In the genomic region with DNA sequence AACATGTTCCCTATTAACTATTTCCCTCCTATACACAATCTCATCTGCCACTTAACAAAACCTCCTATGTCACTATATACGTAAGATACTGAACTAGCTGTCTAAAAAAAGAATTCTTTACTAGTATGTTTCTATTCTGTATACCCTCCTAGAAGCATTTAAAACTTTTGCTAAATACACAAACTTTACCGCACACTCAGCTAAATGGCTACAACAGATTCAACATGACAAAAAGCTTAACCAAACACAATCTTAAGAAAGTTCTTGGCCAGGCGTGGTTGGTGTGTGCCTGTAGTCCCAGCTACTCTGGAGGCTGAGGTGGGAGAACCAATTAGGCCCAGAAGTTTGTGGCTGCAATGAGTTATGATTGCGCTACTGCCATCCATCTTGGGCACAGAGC, we compare ENCODE assay signal across 2 cellular contexts.
TF ChIP-seq lines count a peak whose summit lies in the region.

No MANE protein-coding gene starts in this region.

TF ChIP-seq in A549, 52 proteins besides CTCF, POLR2A, EP300 and RAD21:
- TF ChIP-seq, protein P1, sequence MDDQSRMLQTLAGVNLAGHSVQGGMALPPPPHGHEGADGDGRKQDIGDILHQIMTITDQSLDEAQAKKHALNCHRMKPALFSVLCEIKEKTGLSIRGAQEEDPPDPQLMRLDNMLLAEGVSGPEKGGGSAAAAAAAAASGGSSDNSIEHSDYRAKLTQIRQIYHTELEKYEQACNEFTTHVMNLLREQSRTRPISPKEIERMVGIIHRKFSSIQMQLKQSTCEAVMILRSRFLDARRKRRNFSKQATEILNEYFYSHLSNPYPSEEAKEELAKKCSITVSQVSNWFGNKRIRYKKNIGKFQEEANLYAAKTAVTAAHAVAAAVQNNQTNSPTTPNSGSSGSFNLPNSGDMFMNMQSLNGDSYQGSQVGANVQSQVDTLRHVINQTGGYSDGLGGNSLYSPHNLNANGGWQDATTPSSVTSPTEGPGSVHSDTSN (IDR thresholded peaks at IDR 0.05): no peak
- TF ChIP-seq MAFK (IDR thresholded peaks at IDR 0.05; ENCODE audit: partially characterized antibody): peak; percentile 60
- no peak for TF ChIP-seq RFX5 (IDR thresholded peaks at IDR 0.05)
- TF ChIP-seq, protein P2, sequence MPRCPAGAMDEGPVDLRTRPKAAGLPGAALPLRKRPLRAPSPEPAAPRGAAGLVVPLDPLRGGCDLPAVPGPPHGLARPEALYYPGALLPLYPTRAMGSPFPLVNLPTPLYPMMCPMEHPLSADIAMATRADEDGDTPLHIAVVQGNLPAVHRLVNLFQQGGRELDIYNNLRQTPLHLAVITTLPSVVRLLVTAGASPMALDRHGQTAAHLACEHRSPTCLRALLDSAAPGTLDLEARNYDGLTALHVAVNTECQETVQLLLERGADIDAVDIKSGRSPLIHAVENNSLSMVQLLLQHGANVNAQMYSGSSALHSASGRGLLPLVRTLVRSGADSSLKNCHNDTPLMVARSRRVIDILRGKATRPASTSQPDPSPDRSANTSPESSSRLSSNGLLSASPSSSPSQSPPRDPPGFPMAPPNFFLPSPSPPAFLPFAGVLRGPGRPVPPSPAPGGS (IDR thresholded peaks at IDR 0.05): no peak
TF ChIP-seq in A549: peak in this region for 1.

TF ChIP-seq in IMR-90, 13 proteins besides CTCF, POLR2A, EP300 and RAD21:
- TF ChIP-seq SMC3 (IDR thresholded peaks at IDR 0.05; ENCODE audit: low read depth, low read length) (no peak), RCOR1 (IDR thresholded peaks at IDR 0.05; ENCODE audit: insufficient replicate concordance, low read length) (no peak), MAFK (IDR thresholded peaks at IDR 0.05; ENCODE audit: low read depth, low read length) (peak; percentile 46; the same call in 1 of the 2 replicates)
